In the genomic region with DNA sequence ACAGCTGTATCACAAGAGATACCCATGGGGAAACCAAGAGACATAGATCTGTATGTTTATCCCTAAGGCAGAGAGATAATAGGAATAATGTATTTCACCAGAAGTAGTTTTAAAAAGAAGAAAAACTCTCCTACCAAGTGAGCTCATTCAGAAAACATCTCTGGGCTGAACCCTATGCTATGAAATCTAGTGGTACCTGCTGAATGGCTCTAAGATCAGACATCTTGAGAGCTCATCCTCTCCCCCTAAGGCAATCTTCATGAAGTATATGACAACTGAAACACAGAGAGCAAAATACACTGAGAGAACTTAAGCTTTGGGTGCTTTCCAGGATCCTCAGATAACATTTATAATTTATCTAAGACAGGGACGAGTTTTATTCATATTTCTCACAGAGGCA, we compare ENCODE assay signal across 4 cellular contexts.
"Had no signal": no experiment of that assay in that cellular context is flagged by ENCODE, and none has a peak within 500 bp of the region (broad histone marks: within the 10 kb centered on the region; RNA-seq: fewer than 3 reads in every experiment).

No MANE protein-coding gene starts in this region.

- H3K27ac Mint-ChIP-seq: GM23338, H9, IgD-negative memory B cell had no signal

- DNase-seq: H9, HCEC 1CT had no signal

- H3K36me3 Mint-ChIP-seq: IgD-negative memory B cell had no signal

- H3K4me3 Mint-ChIP-seq: GM23338, H9, IgD-negative memory B cell had no signal

- H3K4me1 Mint-ChIP-seq: GM23338, H9, IgD-negative memory B cell had no signal

- H3K9me3 Mint-ChIP-seq: GM23338, IgD-negative memory B cell had no signal
